ENCODE assay signal across 18 cellular contexts in genomic region chr17:15475620-15476354, GRCh38. TPM values are rescaled to one million over a fixed set of nuclear protein-coding genes. Genes with fewer than 3 reads are reported as not detected.
DNase-seq lines count a peak whose midpoint lies in the region; ATAC-seq, FAIRE-seq and TF ChIP-seq lines count a peak whose summit lies in the region.
"Had no signal": no experiment of that assay in that cellular context is flagged by ENCODE, and none has a peak within 500 bp of the region (broad histone marks: within the 10 kb centered on the region; RNA-seq: fewer than 3 reads in every experiment).

No MANE protein-coding gene starts in this region.

- H3K27ac Mint-ChIP-seq in activated CD8-positive, alpha-beta memory T cell treated with anti-CD3 and anti-CD28 coated beads, Interleukin-2, amount 10 ng/mL, durations not matched to agents 7 days and 5 days = no peak overlapping the region
- H3K27ac Mint-ChIP-seq: activated naive CD4-positive, alpha-beta T cell treated with anti-CD3 and anti-CD28 coated beads for 36 hours; CD14-positive monocyte; IgD-negative memory B cell; naive B cell had no signal

- ATAC-seq in GM18498 (IDR thresholded peaks at IDR 0.05; ENCODE audit: unreplicated experiment) = no peak
- ATAC-seq in activated CD8-positive, alpha-beta memory T cell treated with anti-CD3 and anti-CD28 coated beads, Interleukin-2, amount 10 ng/mL, durations not matched to agents 7 days and 5 days = no peak
- ATAC-seq: foreskin keratinocyte had no signal

- H3K4me3 ChIP-seq in esophagus (ENCODE audit: low read depth in 1 of 2, low read length in 2 of 2) (no peak overlapping the region), tibial nerve (no peak overlapping the region)

- no peaks in the 10 kb centered on the region for H3K9me3 ChIP-seq in esophagus (ENCODE audit: control insufficient read depth in 2 of 2, insufficient read depth in 1 of 2, low read depth in 1 of 2, low read length in 1 of 2)
- H3K9me3 ChIP-seq in tibial nerve = no peaks in the 10 kb centered on the region
- H3K9me3 ChIP-seq: SK-N-SH had no signal

- no peaks in the 10 kb centered on the region for H3K4me1 Mint-ChIP-seq in activated CD8-positive, alpha-beta memory T cell treated with anti-CD3 and anti-CD28 coated beads, Interleukin-2, amount 10 ng/mL, durations not matched to agents 7 days and 5 days
- H3K4me1 Mint-ChIP-seq: CD14-positive monocyte, IgD-negative memory B cell, naive B cell had no signal

- H3K4me3 Mint-ChIP-seq in activated CD8-positive, alpha-beta memory T cell treated with anti-CD3 and anti-CD28 coated beads, Interleukin-2, amount 10 ng/mL, durations not matched to agents 7 days and 5 days = no peak overlapping the region
- H3K4me3 Mint-ChIP-seq: activated naive CD4-positive, alpha-beta T cell treated with anti-CD3 and anti-CD28 coated beads for 36 hours; CD14-positive monocyte; IgD-negative memory B cell; naive B cell had no signal

- DNase-seq in HTR-8/SVneo (ENCODE audit: insufficient read length, low spot score) (peak; percentile 40), iris pigment epithelial cell (ENCODE audit: low read depth) (peak; percentile 61), tibial nerve (ENCODE audit: low spot score in 2 of 2) (peak in 1 of 2 donors; percentile 25), DMS79 (lab: John Stamatoyannopoulos, UW) (no peak), DMS114 treated with DMSO at 0.1 percent for 48 hours (lab: John Stamatoyannopoulos, UW; ENCODE audit: unreplicated experiment) (no peak)
- no peak for DNase-seq in activated CD8-positive, alpha-beta memory T cell treated with anti-CD3 and anti-CD28 coated beads, Interleukin-2, amount 10 ng/mL, durations not matched to agents 7 days and 5 days
- DNase-seq: activated naive CD4-positive, alpha-beta T cell treated with anti-CD3 and anti-CD28 coated beads for 36 hours; naive B cell; NCI-H2227 treated with DMSO at 0.1 percent for 48 hours; SK-N-SH; stimulated activated CD4-positive, alpha-beta T cell treated with anti-CD3 and anti-CD28 coated beads, Interleukin-4, amount 100 ng/mL, for 24 hours had no signal

- peaks cover 0 to 2% of the 10 kb centered on the region in 2 donors for H3K36me3 ChIP-seq in esophagus (ENCODE audit: control insufficient read depth in 2 of 2, insufficient read depth in 2 of 2, low read length in 1 of 2)
- H3K36me3 ChIP-seq in tibial nerve = no peaks in the 10 kb centered on the region

- TF ChIP-seq POLR2A in tibial nerve (IDR thresholded peaks at IDR 0.05) = no peak

- H3K9me3 Mint-ChIP-seq in activated CD8-positive, alpha-beta memory T cell treated with anti-CD3 and anti-CD28 coated beads, Interleukin-2, amount 10 ng/mL, durations not matched to agents 7 days and 5 days (ENCODE audit: low read depth) = no peaks in the 10 kb centered on the region
- H3K9me3 Mint-ChIP-seq: activated naive CD4-positive, alpha-beta T cell treated with anti-CD3 and anti-CD28 coated beads for 36 hours; CD14-positive monocyte; IgD-negative memory B cell; naive B cell had no signal

- FAIRE-seq in HTR-8/SVneo (lab: Jason Lieb, UNC) = peak; percentile 4
- FAIRE-seq: colon, keratinocyte had no signal

- 80 to 89% methylated on average over 8 of the region's 8 CpGs for WGBS in esophagus, 2 donors
- WGBS in tibial nerve, 2 donors = 66 to 67% methylated on average over 8 of the region's 8 CpGs

- H3K27me3 ChIP-seq in esophagus (ENCODE audit: control insufficient read depth in 1 of 2, insufficient read depth in 2 of 2, low read length in 2 of 2) (no peaks in the 10 kb centered on the region), tibial nerve (no peaks in the 10 kb centered on the region)
- H3K27me3 ChIP-seq: foreskin keratinocyte had no signal

- CTCF ChIA-PET in activated CD8-positive, alpha-beta memory T cell treated with anti-CD3 and anti-CD28 coated beads, Interleukin-2, amount 10 ng/mL, durations not matched to agents 7 days and 5 days (lab: Charles Lee) = no interaction called here

- H3K27ac ChIP-seq in esophagus (ENCODE audit: low read depth in 2 of 2, low read length in 1 of 2) (peak overlapping the region; percentile 7 to 22), tibial nerve (peak overlapping the region; percentile 6 to 85 (median 70))
- H3K27ac ChIP-seq: foreskin keratinocyte had no signal

- TF ChIP-seq CTCF in tibial nerve (IDR thresholded peaks at IDR 0.05) = no peak

- peaks cover 0 to 2% of the 10 kb centered on the region in 2 donors for H3K4me1 ChIP-seq in esophagus (ENCODE audit: control insufficient read depth in 2 of 2, insufficient read depth in 2 of 2, low read length in 1 of 2)
- peaks cover 0 to 46% (median 6%) of the 10 kb centered on the region in 4 donors for H3K4me1 ChIP-seq in tibial nerve
- H3K4me1 ChIP-seq: foreskin keratinocyte had no signal

- peaks cover 2% of the 10 kb centered on the region for H3K36me3 Mint-ChIP-seq in activated CD8-positive, alpha-beta memory T cell treated with anti-CD3 and anti-CD28 coated beads, Interleukin-2, amount 10 ng/mL, durations not matched to agents 7 days and 5 days
- H3K36me3 Mint-ChIP-seq: CD14-positive monocyte had no signal

- peak; percentile 41 to 80 for TF ChIP-seq EP300 in tibial nerve (IDR thresholded peaks at IDR 0.05)

- H3K27me3 Mint-ChIP-seq in activated CD8-positive, alpha-beta memory T cell treated with anti-CD3 and anti-CD28 coated beads, Interleukin-2, amount 10 ng/mL, durations not matched to agents 7 days and 5 days = no peaks in the 10 kb centered on the region
- H3K27me3 Mint-ChIP-seq: IgD-negative memory B cell, naive B cell had no signal

RNA-seq across cellular contexts. Expression of gene CDRT4, which starts 8.4 kb away (rescaled TPM):
- 10 to 100 TPM in 1 of 2 donors, 1 to 10 TPM in 1; 2.8 to 11.3 TPM for polyA plus RNA-seq in esophagus
- total RNA-seq in tibial nerve = 10 to 100 TPM in 3 of 4 donors, 1 to 10 TPM in 1; 2.1 to 18.9 (median 12.4) TPM
- 1 to 10 TPM; 4.9 to 8.4 TPM for total RNA-seq in activated CD8-positive, alpha-beta memory T cell treated with anti-CD3 and anti-CD28 coated beads, Interleukin-2, amount 10 ng/mL, durations not matched to agents 7 days and 5 days

Comparison
In these comparisons a context has a peak if more than half of its experiments do, and no peak if none do; other contexts are left out.
1. DNase-seq: peak in HTR-8/SVneo (single experiment) and iris pigment epithelial cell (single experiment); none in activated CD8-positive, alpha-beta memory T cell treated with anti-CD3 and anti-CD28 coated beads, Interleukin-2, amount 10 ng/mL, durations not matched to agents 7 days and 5 days (single experiment), DMS79 (single experiment) and DMS114 treated with DMSO at 0.1 percent for 48 hours (single experiment).